In genomic region chr2:8639122-8639635, GRCh38 we compare ENCODE assay signal across 20 cellular contexts.
"Had no signal": no experiment of that assay in that cellular context is flagged by ENCODE, and none has a peak within 500 bp of the region (broad histone marks: within the 10 kb centered on the region; RNA-seq: fewer than 3 reads in every experiment).

No MANE protein-coding gene starts in this region.

- H3K36me3 ChIP-seq: breast epithelium, esophagus muscularis mucosa, gastrocnemius medialis, upper lobe of left lung had no signal

- H3K36me3 Mint-ChIP-seq: activated naive CD8-positive, alpha-beta T cell treated with anti-CD3 and anti-CD28 coated beads for 36 hours; naive thymus-derived CD4-positive, alpha-beta T cell had no signal

- H3K27me3 ChIP-seq: breast epithelium, esophagus muscularis mucosa, gastrocnemius medialis, testis, upper lobe of left lung had no signal

- H3K4me3 Mint-ChIP-seq: activated B cell treated with CpG ODN at 0.5 μM for 24 hours; activated CD4-positive, alpha-beta T cell treated with anti-CD3 and anti-CD28 coated beads for 36 hours; activated naive CD8-positive, alpha-beta T cell treated with anti-CD3 and anti-CD28 coated beads for 36 hours; naive thymus-derived CD4-positive, alpha-beta T cell; T-helper 17 cell had no signal

- H3K27ac ChIP-seq: breast epithelium, coronary artery, esophagus muscularis mucosa, gastrocnemius medialis, SK-N-MC, testis, upper lobe of left lung had no signal

- H3K4me1 ChIP-seq: breast epithelium, gastrocnemius medialis had no signal

- H3K4me3 ChIP-seq: breast epithelium, coronary artery, esophagus muscularis mucosa, gastrocnemius medialis, SK-N-MC, testis, upper lobe of left lung had no signal

- H3K27me3 Mint-ChIP-seq: activated CD4-positive, alpha-beta T cell treated with anti-CD3 and anti-CD28 coated beads for 36 hours; activated naive CD8-positive, alpha-beta T cell treated with anti-CD3 and anti-CD28 coated beads for 36 hours; progenitor cell of endocrine pancreas had no signal

- ATAC-seq: activated CD4-positive, alpha-beta T cell treated with anti-CD3 and anti-CD28 coated beads for 36 hours; gastrocnemius medialis; left colon; naive thymus-derived CD4-positive, alpha-beta T cell; T-helper 17 cell had no signal

- DNase-seq: activated B cell treated with CpG ODN at 0.5 μM for 24 hours; activated CD4-positive, alpha-beta T cell treated with anti-CD3 and anti-CD28 coated beads for 36 hours; activated CD4-positive, alpha-beta T cell treated with anti-CD3 and anti-CD28 coated beads, Interleukin-2, amount 50 U/mL, for 48 hours; activated naive CD4-positive, alpha-beta T cell treated with Interleukin-2 at 50 U/mL for 16 hours; activated naive CD8-positive, alpha-beta T cell treated with anti-CD3 and anti-CD28 coated beads for 36 hours; activated T-cell treated with anti-CD3 and anti-CD28 coated beads, Interleukin-2, amount 50 U/mL, for 48 hours; gastrocnemius medialis; head of caudate nucleus; left colon; naive thymus-derived CD4-positive, alpha-beta T cell; stimulated activated CD4-positive, alpha-beta T cell treated with anti-CD3 and anti-CD28 coated beads, Interleukin-4, amount 100 ng/mL, for 4 hours; SW 1271; T-helper 17 cell; testis; upper lobe of left lung had no signal

- H3K27ac Mint-ChIP-seq: activated B cell treated with CpG ODN at 0.5 μM for 24 hours; activated CD4-positive, alpha-beta T cell treated with anti-CD3 and anti-CD28 coated beads for 36 hours; activated naive CD8-positive, alpha-beta T cell treated with anti-CD3 and anti-CD28 coated beads for 36 hours; naive thymus-derived CD4-positive, alpha-beta T cell; T-helper 17 cell had no signal

- H3K4me1 Mint-ChIP-seq: activated B cell treated with CpG ODN at 0.5 μM for 24 hours; activated CD4-positive, alpha-beta T cell treated with anti-CD3 and anti-CD28 coated beads for 36 hours; activated naive CD8-positive, alpha-beta T cell treated with anti-CD3 and anti-CD28 coated beads for 36 hours had no signal

- H3K9me3 Mint-ChIP-seq: activated B cell treated with CpG ODN at 0.5 μM for 24 hours; activated naive CD8-positive, alpha-beta T cell treated with anti-CD3 and anti-CD28 coated beads for 36 hours; naive thymus-derived CD4-positive, alpha-beta T cell had no signal

- H3K9me3 ChIP-seq: breast epithelium, esophagus muscularis mucosa, gastrocnemius medialis, testis, upper lobe of left lung had no signal
